ENCODE assay signal across 8 cellular contexts in the genomic region with DNA sequence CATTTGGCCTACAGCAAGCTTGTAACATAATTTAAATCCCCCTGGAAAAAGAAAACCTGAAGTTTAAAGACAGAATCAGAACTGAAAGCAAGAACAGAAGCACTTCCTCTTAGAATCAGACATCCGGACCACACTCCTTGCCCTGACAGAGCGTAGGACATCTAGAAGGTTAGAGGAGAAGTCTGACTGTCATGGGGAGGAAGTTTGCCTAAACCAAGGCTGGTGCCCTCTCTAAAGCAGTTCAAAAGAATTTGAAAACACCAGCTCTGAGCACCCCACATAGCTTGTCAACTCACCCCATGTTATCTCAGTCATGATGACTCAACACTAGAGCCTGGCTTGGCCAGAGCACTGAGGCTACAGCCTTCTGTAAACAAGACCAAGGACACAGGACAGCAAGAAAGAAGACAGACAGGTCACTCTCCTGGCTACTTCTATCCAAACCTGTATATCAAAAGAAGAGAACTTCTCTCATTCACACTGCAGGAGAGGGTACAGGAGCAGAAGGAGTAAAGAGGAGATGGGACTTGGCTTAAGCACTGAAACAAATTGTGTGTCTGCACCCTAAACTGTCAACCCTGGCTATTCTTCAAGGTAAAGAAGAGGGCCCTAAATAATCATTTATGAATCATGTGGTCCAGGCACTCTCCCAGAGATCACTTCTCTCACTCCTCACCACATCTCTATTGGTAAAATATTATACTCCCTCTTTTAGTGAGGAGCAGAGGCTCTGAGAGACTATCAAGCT.
DNase-seq lines count a peak whose midpoint lies in the region; ATAC-seq, FAIRE-seq and TF ChIP-seq lines count a peak whose summit lies in the region.

No MANE protein-coding gene starts in this region.

- peak; percentile 47 to 50 for DNase-seq in AML-193 (lab: John Stamatoyannopoulos, UW)
- peak; percentile 57 for DNase-seq in RPMI8226
- peak; percentile 63 for DNase-seq in germinal center (ENCODE audit: low spot score)
- DNase-seq in stimulated activated naive CD4-positive, alpha-beta T cell treated with Interleukin-2 at 50 U/mL for 16 hours (lab: John Stamatoyannopoulos, UW) = no peak
- DNase-seq in kidney = no peak
- no peak for DNase-seq in activated gamma-delta T cell treated with Interleukin-2 at 50 U/mL for 16 hours

- no peak for FAIRE-seq in kidney (lab: Jason Lieb, UNC)

- H3K9ac ChIP-seq in kidney (ENCODE audit: low read length in 2 of 2) = no peak overlapping the region

- no peak overlapping the region for H3K4me3 ChIP-seq in kidney (ENCODE audit: low read length in 2 of 2)

- ATAC-seq in GM18907 (IDR thresholded peaks at IDR 0.05; ENCODE audit: unreplicated experiment) (peak; percentile 98), HG03060 (IDR thresholded peaks at IDR 0.05; ENCODE audit: low read depth, unreplicated experiment) (peak; percentile 97)

- TF ChIP-seq CTCF in kidney (IDR thresholded peaks at IDR 0.05; ENCODE audit: borderline replicate concordance, extremely low read depth, insufficient read depth) = no peak

- H3K27ac ChIP-seq in kidney (ENCODE audit: low read depth in 2 of 2, low read length in 2 of 2) = no peak overlapping the region

- no peaks in the 10 kb centered on the region for H3K9me3 ChIP-seq in kidney (ENCODE audit: control insufficient read depth in 1 of 2, low read length in 2 of 2)

- H3K36me3 ChIP-seq in kidney (ENCODE audit: control insufficient read depth in 1 of 2, insufficient read depth in 2 of 2, low read length in 2 of 2) = no peaks in the 10 kb centered on the region

- intact Hi-C loops in kidney (cut with DNase I) = no loop called here

- no peaks in the 10 kb centered on the region for H3K4me1 ChIP-seq in kidney (ENCODE audit: control insufficient read depth in 1 of 2, insufficient read depth in 1 of 2, low read depth in 1 of 2, low read length in 2 of 2)

Comparison
In these comparisons a context has a peak if more than half of its experiments do, and no peak if none do; other contexts are left out.
1. DNase-seq: peak in AML-193 (2 of 2), RPMI8226 (single experiment) and germinal center (single experiment); none in stimulated activated naive CD4-positive, alpha-beta T cell treated with Interleukin-2 at 50 U/mL for 16 hours (single experiment), kidney (single experiment) and activated gamma-delta T cell treated with Interleukin-2 at 50 U/mL for 16 hours (single experiment).